ENCODE assay signal across 13 cellular contexts in genomic region chr11:123238297-123238696, GRCh38. TPM values are rescaled to one million over a fixed set of nuclear protein-coding genes. Genes with fewer than 3 reads are reported as not detected.
A peak's percentile ranks its signal among the peaks of the same experiment; 100 is the strongest.
DNase-seq lines count a peak whose midpoint lies in the region; TF ChIP-seq lines count a peak whose summit lies in the region.
"Had no signal": no experiment of that assay in that cellular context is flagged by ENCODE, and none has a peak within 500 bp of the region (broad histone marks: within the 10 kb centered on the region; RNA-seq: fewer than 3 reads in every experiment).

No MANE protein-coding gene starts in this region.

- H3K27me3 ChIP-seq in dorsolateral prefrontal cortex: no peaks in the 10 kb centered on the region

- no peaks in the 10 kb centered on the region for H3K36me3 Mint-ChIP-seq in T-helper 2 cell treated with Interferon-gamma antibody and Interleukin-4, amounts not matched to agents 5 μg/mL and 100 μg/mL, for 36 hours (ENCODE audit: low read depth)

- no peak overlapping the region for H3K4me3 Mint-ChIP-seq in T-helper 2 cell treated with Interferon-gamma antibody and Interleukin-4, amounts not matched to agents 5 μg/mL and 100 μg/mL, for 36 hours
- H3K4me3 Mint-ChIP-seq: activated T-cell treated with anti-CD3 and anti-CD28 coated beads, Interleukin-2, amount 50 U/mL, for 24 hours had no signal

- no peak overlapping the region for H3K4me3 ChIP-seq in fibroblast of mammary gland (ENCODE audit: control insufficient read depth, low read depth, low read length)
- H3K4me3 ChIP-seq in dorsolateral prefrontal cortex: no peak overlapping the region
- H3K4me3 ChIP-seq: K562 had no signal

- peak overlapping the region in 6 of 59 donors; percentile 11 to 83 (median 56) for H3K27ac ChIP-seq in dorsolateral prefrontal cortex
- H3K27ac ChIP-seq: 22Rv1, epithelial cell of prostate had no signal

- intact Hi-C loops in dorsolateral prefrontal cortex (cut with DNase I): loop anchor here in 1 of 2 donors (5.0 kb wide), 1 partner anchor 51 kb away; no protein-coding TSS in a partner anchor

- peak; percentile 25 for DNase-seq in NOMO-1 treated with DMSO at 0.1 percent for 48 hours (lab: John Stamatoyannopoulos, UW; ENCODE audit: unreplicated experiment)
- no peak for DNase-seq in NOMO-1 treated with dmso at 0.1 percent for 144 hours (lab: John Stamatoyannopoulos, UW; ENCODE audit: unreplicated experiment)
- peak; percentile 99 for DNase-seq in fibroblast of mammary gland (ENCODE audit: low read depth)
- DNase-seq in mucosa of gallbladder (ENCODE audit: low spot score): peak; percentile 12
- DNase-seq in ureter (ENCODE audit: low spot score): peak; percentile 50
- no peak for DNase-seq in dorsolateral prefrontal cortex
- DNase-seq in T-helper 2 cell treated with Interferon-gamma antibody and Interleukin-4, amounts not matched to agents 5 μg/mL and 100 μg/mL, for 36 hours (ENCODE audit: low spot score): no peak
- DNase-seq in NCI-H526 (lab: John Stamatoyannopoulos, UW): no peak
- DNase-seq: activated T-cell treated with anti-CD3 and anti-CD28 coated beads, Interleukin-2, amount 50 U/mL, for 24 hours; NCI-H187 treated with DMSO at 0.1 percent for 48 hours had no signal

- peak; percentile 26 for TF ChIP-seq CTCF in fibroblast of mammary gland (conservative IDR thresholded peaks at IDR 0.05; ENCODE audit: control insufficient read depth, insufficient read depth, low read depth, low read length)
- TF ChIP-seq CTCF in dorsolateral prefrontal cortex (IDR thresholded peaks at IDR 0.05 in 54 of 56, conservative IDR thresholded peaks at IDR 0.05 in 2 of 56; ENCODE audit: low read depth in 1 of 56, partially characterized antibody in 56 of 56): no peak

- H3K9me3 Mint-ChIP-seq in T-helper 2 cell treated with Interferon-gamma antibody and Interleukin-4, amounts not matched to agents 5 μg/mL and 100 μg/mL, for 36 hours: peaks cover 3% of the 10 kb centered on the region
- H3K9me3 Mint-ChIP-seq: activated T-cell treated with anti-CD3 and anti-CD28 coated beads, Interleukin-2, amount 50 U/mL, for 24 hours had no signal

- H3K27ac Mint-ChIP-seq in T-helper 2 cell treated with Interferon-gamma antibody and Interleukin-4, amounts not matched to agents 5 μg/mL and 100 μg/mL, for 36 hours: no peak overlapping the region
- H3K27ac Mint-ChIP-seq: activated T-cell treated with anti-CD3 and anti-CD28 coated beads, Interleukin-2, amount 50 U/mL, for 24 hours had no signal

- H3K27me3 Mint-ChIP-seq in T-helper 2 cell treated with Interferon-gamma antibody and Interleukin-4, amounts not matched to agents 5 μg/mL and 100 μg/mL, for 36 hours (ENCODE audit: low read depth): peaks cover 19% of the 10 kb centered on the region
- H3K27me3 Mint-ChIP-seq: activated T-cell treated with anti-CD3 and anti-CD28 coated beads, Interleukin-2, amount 50 U/mL, for 24 hours had no signal

- peaks cover 18% of the 10 kb centered on the region for H3K4me1 Mint-ChIP-seq in T-helper 2 cell treated with Interferon-gamma antibody and Interleukin-4, amounts not matched to agents 5 μg/mL and 100 μg/mL, for 36 hours (ENCODE audit: low read depth)

RNA-seq across cellular contexts. Expression of gene CLMP, which starts 43.2 kb away (rescaled TPM):
- total RNA-seq in mucosa of gallbladder: 53.9 TPM
- total RNA-seq in ureter: 34.4 TPM
- 10 to 100 TPM in 6 of 120 experiments, 1 to 10 TPM in 114; 1.4 to 12.3 (median 6.0) TPM for total RNA-seq in dorsolateral prefrontal cortex

Comparison
In these comparisons a context has a peak if more than half of its experiments do, and no peak if none do; other contexts are left out.
1. DNase-seq: peak in NOMO-1 treated with DMSO at 0.1 percent for 48 hours (single experiment), fibroblast of mammary gland (single experiment), mucosa of gallbladder (single experiment) and ureter (single experiment); none in NOMO-1 treated with dmso at 0.1 percent for 144 hours (single experiment), dorsolateral prefrontal cortex (0 of 10), T-helper 2 cell treated with Interferon-gamma antibody and Interleukin-4, amounts not matched to agents 5 μg/mL and 100 μg/mL, for 36 hours (single experiment) and NCI-H526 (0 of 2).